In genomic region chr12:121212875-121213274, GRCh38 we compare ENCODE assay signal across 22 cellular contexts. TPM values are rescaled to one million over a fixed set of nuclear protein-coding genes. Genes with fewer than 3 reads are reported as not detected.
A peak's percentile ranks its signal among the peaks of the same experiment; 100 is the strongest.
DNase-seq lines count a peak whose midpoint lies in the region; ATAC-seq and TF ChIP-seq lines count a peak whose summit lies in the region.
"Had no signal": no experiment of that assay in that cellular context is flagged by ENCODE, and none has a peak within 500 bp of the region (broad histone marks: within the 10 kb centered on the region; RNA-seq: fewer than 3 reads in every experiment).

No MANE protein-coding gene starts in this region.

- H3K4me1 ChIP-seq in HEK293 (ENCODE audit: control insufficient read depth, insufficient read depth, low read length): no peaks in the 10 kb centered on the region

- DNase-seq in activated T-cell treated with anti-CD3 and anti-CD28 coated beads, Interleukin-2, amount 50 U/mL, for 24 hours: no peak
- DNase-seq in activated T-cell treated with anti-CD3 and anti-CD28 coated beads, Interleukin-2, amount 50 U/mL, for 48 hours: no peak
- DNase-seq in CD14-positive monocyte (ENCODE audit: low spot score): no peak
- DNase-seq in KBM-7: no peak
- no peak for DNase-seq in AG20443 (ENCODE audit: low spot score)
- DNase-seq: C1 segment of cervical spinal cord, HCEC 1CT, Karpas-422, NCI-H1092, NCI-H1417 treated with DMSO at 0.1 percent for 48 hours, NCI-H1694 treated with DMSO at 0.1 percent for 48 hours, NCI-H2081, NCI-H2227 treated with DMSO at 0.1 percent for 48 hours, NCI-H526 treated with DMSO at 0.1 percent for 48 hours, PC-9, Right ventricle myocardium superior, RPMI8226 had no signal

- H3K27ac Mint-ChIP-seq in activated T-cell treated with anti-CD3 and anti-CD28 coated beads, Interleukin-2, amount 50 U/mL, for 24 hours: peak overlapping the region; percentile 52
- H3K27ac Mint-ChIP-seq in CD14-positive monocyte: peak overlapping the region in 4 of 7 donors; percentile 3 to 99 (median 64)
- no peak overlapping the region for H3K27ac Mint-ChIP-seq in activated T-helper 17 cell treated with anti-CD3 and anti-CD28 coated beads, Interleukin-2, amount 50 U/mL, for 72 hours

- no peak for TF ChIP-seq CTCF in CD14-positive monocyte (IDR thresholded peaks at IDR 0.05)
- TF ChIP-seq CTCF in HEK293 (tag by site-specific recombination; IDR thresholded peaks at IDR 0.05): no peak

- H3K4me3 Mint-ChIP-seq in activated T-cell treated with anti-CD3 and anti-CD28 coated beads, Interleukin-2, amount 50 U/mL, for 24 hours: no peak overlapping the region
- no peak overlapping the region for H3K4me3 Mint-ChIP-seq in CD14-positive monocyte
- peak overlapping the region; percentile 55 for H3K4me3 Mint-ChIP-seq in activated T-helper 17 cell treated with anti-CD3 and anti-CD28 coated beads, Interleukin-2, amount 50 U/mL, for 72 hours

- H3K4me3 ChIP-seq in HEK293 (ENCODE audit: low read depth, low read length): no peak overlapping the region
- H3K4me3 ChIP-seq: A549, PC-9 had no signal

- H3K9me3 ChIP-seq in HEK293 (ENCODE audit: control insufficient read depth, insufficient read depth, low read depth, low read length): no peaks in the 10 kb centered on the region
- H3K9me3 ChIP-seq: A549 had no signal

- no peak overlapping the region for H3K27ac ChIP-seq in HEK293 (ENCODE audit: extremely low read depth, low read depth, low read length)
- H3K27ac ChIP-seq: A549, HL-60 had no signal

- peaks cover 64% of the 10 kb centered on the region for H3K4me1 Mint-ChIP-seq in activated T-cell treated with anti-CD3 and anti-CD28 coated beads, Interleukin-2, amount 50 U/mL, for 24 hours (ENCODE audit: low read depth)
- peaks cover 56% of the 10 kb centered on the region for H3K4me1 Mint-ChIP-seq in CD14-positive monocyte
- H3K4me1 Mint-ChIP-seq in activated T-helper 17 cell treated with anti-CD3 and anti-CD28 coated beads, Interleukin-2, amount 50 U/mL, for 72 hours: peaks cover 9% of the 10 kb centered on the region

- no peak for ATAC-seq in activated T-helper 17 cell treated with anti-CD3 and anti-CD28 coated beads, Interleukin-2, amount 50 U/mL, for 72 hours (replicated peaks)
- no peak for ATAC-seq in HG02642 (IDR thresholded peaks at IDR 0.05; ENCODE audit: poor library complexity, unreplicated experiment)
- ATAC-seq: A549 had no signal

- H3K9me3 Mint-ChIP-seq in activated T-cell treated with anti-CD3 and anti-CD28 coated beads, Interleukin-2, amount 50 U/mL, for 24 hours: no peaks in the 10 kb centered on the region
- peaks cover 0 to 2% (median 0%) of the 10 kb centered on the region in 7 donors for H3K9me3 Mint-ChIP-seq in CD14-positive monocyte
- no peaks in the 10 kb centered on the region for H3K9me3 Mint-ChIP-seq in activated T-helper 17 cell treated with anti-CD3 and anti-CD28 coated beads, Interleukin-2, amount 50 U/mL, for 72 hours

- no peaks in the 10 kb centered on the region for H3K27me3 Mint-ChIP-seq in activated T-cell treated with anti-CD3 and anti-CD28 coated beads, Interleukin-2, amount 50 U/mL, for 24 hours
- no peaks in the 10 kb centered on the region for H3K27me3 Mint-ChIP-seq in CD14-positive monocyte (ENCODE audit: low read depth in 3 of 3)
- H3K27me3 Mint-ChIP-seq in activated T-helper 17 cell treated with anti-CD3 and anti-CD28 coated beads, Interleukin-2, amount 50 U/mL, for 72 hours: no peaks in the 10 kb centered on the region

- CTCF ChIA-PET in HEK293 (lab: Yijun Ruan, JAX): interaction anchor here (0.7 kb wide), 1 partner anchor 153 kb away, joined by 3 read pairs; no protein-coding TSS in a partner anchor

- H3K36me3 ChIP-seq in HEK293 (ENCODE audit: control insufficient read depth in 2 of 2, insufficient read depth in 1 of 2, low read length in 2 of 2): peaks cover 8 to 13% of the 10 kb centered on the region in 2 experiments; a peak in 2 of 3 replicates

- H3K36me3 Mint-ChIP-seq in activated T-cell treated with anti-CD3 and anti-CD28 coated beads, Interleukin-2, amount 50 U/mL, for 24 hours (ENCODE audit: low read depth): peaks cover 45% of the 10 kb centered on the region
- peaks cover 21 to 40% of the 10 kb centered on the region in 2 donors for H3K36me3 Mint-ChIP-seq in CD14-positive monocyte
- peaks cover 70% of the 10 kb centered on the region for H3K36me3 Mint-ChIP-seq in activated T-helper 17 cell treated with anti-CD3 and anti-CD28 coated beads, Interleukin-2, amount 50 U/mL, for 72 hours (ENCODE audit: low read depth)

- intact Hi-C loops in CD14-positive monocyte (cut with micrococcal nuclease): loop anchor here in 1 of 2 donors (5.0 kb wide), 1 partner anchor 36 kb away; no protein-coding TSS in a partner anchor

- in situ Hi-C loops in KBM-7 (cut with MboI; ENCODE audit: low pct_unique_long_range_greater_than_20kb, low sequenced_read_pairs): no loop called here

- POLR2A ChIA-PET in HEK293 (lab: Yijun Ruan, JAX): no interaction called here

TF ChIP-seq in HEK293, 187 proteins besides CTCF, POLR2A, EP300 and RAD21:
- TF ChIP-seq ZNF473 (tag by site-specific recombination; IDR thresholded peaks at IDR 0.05): no peak
- TF ChIP-seq ZBTB1 (tag by site-specific recombination; IDR thresholded peaks at IDR 0.05): no peak
- no peak for TF ChIP-seq IKZF3 (tag by site-specific recombination; IDR thresholded peaks at IDR 0.05)
- no peak for TF ChIP-seq ZNF658 (tag by site-specific recombination; IDR thresholded peaks at IDR 0.05)
- no peak for TF ChIP-seq ZNF24 (tag by site-specific recombination; IDR thresholded peaks at IDR 0.05)
- TF ChIP-seq PRDM2 (tag by site-specific recombination; IDR thresholded peaks at IDR 0.05; ENCODE audit: borderline replicate concordance): no peak
- no peak for TF ChIP-seq ZSCAN18 (tag by site-specific recombination; IDR thresholded peaks at IDR 0.05)
- TF ChIP-seq SCRT2 (tag by site-specific recombination; IDR thresholded peaks at IDR 0.05): peak; percentile 76
- no peak for TF ChIP-seq ZNF112 (tag by site-specific recombination; IDR thresholded peaks at IDR 0.05)
- TF ChIP-seq SCRT1 (tag by site-specific recombination; IDR thresholded peaks at IDR 0.05; ENCODE audit: borderline replicate concordance): 0 out of 2 replicates have a peak, but pooled peaks have one; percentile 50

RNA-seq across cellular contexts. Expression of gene P2RX4, which starts 2.9 kb away (rescaled TPM):
- polyA plus RNA-seq in CD14-positive monocyte: 10 to 100 TPM; 61.8 to 74.7 TPM
- 10 to 100 TPM; 31.6 to 45.3 TPM for total RNA-seq in activated T-helper 17 cell treated with anti-CD3 and anti-CD28 coated beads, Interleukin-2, amount 50 U/mL, for 72 hours
